Comparison of ENCODE assay signal across 22 cellular contexts in genomic region chr17:10297691-10298090, GRCh38.
A peak's percentile ranks its signal among the peaks of the same experiment; 100 is the strongest.
DNase-seq lines count a peak whose midpoint lies in the region; ATAC-seq, FAIRE-seq and TF ChIP-seq lines count a peak whose summit lies in the region.
"Had no signal": no experiment of that assay in that cellular context is flagged by ENCODE, and none has a peak within 500 bp of the region (broad histone marks: within the 10 kb centered on the region; RNA-seq: fewer than 3 reads in every experiment).

No MANE protein-coding gene starts in this region.

- no peak overlapping the region for H3K18ac ChIP-seq in H1 (ENCODE audit: extremely low read depth, low read length)

- H3K27me3 ChIP-seq in HepG2 (ENCODE audit: control insufficient read depth in 1 of 2, insufficient read depth in 2 of 2, low read length in 2 of 2): peaks cover 0 to 7% of the 10 kb centered on the region in 2 experiments; a peak in 1 of 5 replicates
- H3K27me3 ChIP-seq in right lobe of liver: no peaks in the 10 kb centered on the region
- H3K27me3 ChIP-seq in H1 (replicated peaks in 1 of 4; ENCODE audit: control insufficient read depth in 3 of 4, extremely low read depth in 1 of 4, insufficient read depth in 3 of 4, low read length in 3 of 4): no peaks in the 10 kb centered on the region
- H3K27me3 ChIP-seq in BE2C: no peaks in the 10 kb centered on the region
- H3K27me3 ChIP-seq in WERI-Rb-1 (ENCODE audit: insufficient read depth, low read depth, severe bottlenecking): no peaks in the 10 kb centered on the region
- H3K27me3 ChIP-seq: BLaER1 had no signal

- H3K4ac ChIP-seq in H1 (replicated peaks; ENCODE audit: insufficient read length, low read depth, low read length): no peak overlapping the region

- no peaks in the 10 kb centered on the region for H3K36me3 ChIP-seq in HepG2 (replicated peaks in 1 of 2; ENCODE audit: control insufficient read depth in 1 of 2, insufficient read depth in 2 of 2, low read length in 2 of 2)
- H3K36me3 ChIP-seq in right lobe of liver: no peaks in the 10 kb centered on the region
- H3K36me3 ChIP-seq in H1 (ENCODE audit: control insufficient read depth in 2 of 4, insufficient read depth in 4 of 4, low read length in 3 of 4): no peaks in the 10 kb centered on the region
- no peaks in the 10 kb centered on the region for H3K36me3 ChIP-seq in BE2C
- no peaks in the 10 kb centered on the region for H3K36me3 ChIP-seq in WERI-Rb-1
- H3K36me3 ChIP-seq: BLaER1 had no signal

- 0 out of 2 replicates have a peak overlapping the region, but pooled peaks have one; percentile 19 for H2AK5ac ChIP-seq in H1 (ENCODE audit: low read depth, low read length)

- no peak overlapping the region for H2BK12ac ChIP-seq in H1 (ENCODE audit: low read depth, low read length)

- H2BK15ac ChIP-seq in H1 (ENCODE audit: low read length): no peak overlapping the region

- H3K4me2 ChIP-seq in HepG2 (ENCODE audit: low read depth, low read length): no peak overlapping the region
- no peak overlapping the region for H3K4me2 ChIP-seq in H1 (ENCODE audit: insufficient read depth in 1 of 2, low read depth in 2 of 2, low read length in 2 of 2)
- H3K4me2 ChIP-seq: A549, BLaER1 had no signal

- H4K5ac ChIP-seq in H1 (ENCODE audit: insufficient read length, low read depth, low read length): no peak overlapping the region

- H3K4me3 ChIP-seq in HepG2 (replicated peaks in 1 of 3; ENCODE audit: insufficient read depth in 1 of 3, low read depth in 2 of 3, low read length in 3 of 3) (no peak overlapping the region), right lobe of liver (no peak overlapping the region), H1 (ENCODE audit: extremely low read depth in 1 of 4, insufficient read depth in 2 of 4, low read depth in 3 of 4, low read length in 4 of 4) (no peak overlapping the region), BE2C (ENCODE audit: low read depth, low read length) (no peak overlapping the region), WERI-Rb-1 (ENCODE audit: low read depth, low read length) (no peak overlapping the region)
- H3K4me3 ChIP-seq: A549, BLaER1, GM12878 had no signal

- no peak overlapping the region for H4K91ac ChIP-seq in H1 (replicated peaks; ENCODE audit: insufficient read length, low read length)

- TF ChIP-seq EP300 in HepG2 (IDR thresholded peaks at IDR 0.05; ENCODE audit: low read depth in 2 of 2, low read length in 2 of 2): no peak
- TF ChIP-seq EP300 in HepG2 (CRISPR knock-in tag; IDR thresholded peaks at IDR 0.05; ENCODE audit: borderline replicate concordance): no peak
- TF ChIP-seq EP300 in H1 (IDR thresholded peaks at IDR 0.05; ENCODE audit: borderline replicate concordance in 1 of 2, low read depth in 2 of 2, low read length in 2 of 2): no peak

- CTCF ChIA-PET in HepG2 (lab: Yijun Ruan, JAX; ENCODE audit: low intra/inter-chr PET ratio, low total read pairs) (no interaction called here), H1 (lab: Charles Lee; ENCODE audit: partially characterized antibody) (interaction anchor here (0.8 to 6.2 kb wide), 10 partner anchors 10 to 337 kb away, joined by 3 to 60 read pairs (median 4); no protein-coding TSS in a partner anchor)

- H3K27ac ChIP-seq in HepG2 (ENCODE audit: extremely low read length, insufficient read depth, low read length) (no peak overlapping the region), right lobe of liver (no peak overlapping the region), H1 (ENCODE audit: low read depth, low read length) (no peak overlapping the region), WERI-Rb-1 (no peak overlapping the region)
- H3K27ac ChIP-seq: 22Rv1, A549, BLaER1 had no signal

- H2AFZ ChIP-seq in HepG2 (ENCODE audit: low read length) (no peak overlapping the region), H1 (ENCODE audit: low read length) (no peak overlapping the region)

- H3K79me2 ChIP-seq in HepG2 (ENCODE audit: insufficient read depth, low read length): no peaks in the 10 kb centered on the region
- H3K79me2 ChIP-seq in H1 (ENCODE audit: control insufficient read depth in 1 of 2, insufficient read depth in 2 of 2, low read length in 2 of 2): no peaks in the 10 kb centered on the region

- no peak for ATAC-seq in HepG2
- ATAC-seq in right lobe of liver: no peak
- ATAC-seq: A549, GM12878 had no signal

- H3K23me2 ChIP-seq in H1 (ENCODE audit: low read depth, low read length): peaks cover 6% of the 10 kb centered on the region; the same call in 1 of the 2 replicates

- no TSS peak for BruUV-seq in HepG2 (replicated peaks; lab: Mats Ljungman, UMichigan)

- intact Hi-C loops in HepG2 (cut with micrococcal nuclease; ENCODE audit: unreplicated experiment): no loop called here
- intact Hi-C loops in right lobe of liver (cut with DNase I): loop anchor here in 1 of 2 donors (10.0 kb wide), 1 partner anchor 57 kb away; no protein-coding TSS in a partner anchor

- peak overlapping the region; percentile 26 for H3K56ac ChIP-seq in H1 (replicated peaks; ENCODE audit: insufficient read length, low read depth, low read length)

- H3K79me1 ChIP-seq in H1 (ENCODE audit: low read depth, low read length): no peaks in the 10 kb centered on the region

- H3K4me1 ChIP-seq in HepG2 (ENCODE audit: insufficient read depth, low read length) (peaks cover 5% of the 10 kb centered on the region), right lobe of liver (no peaks in the 10 kb centered on the region), H1 (replicated peaks in 1 of 4; ENCODE audit: control insufficient read depth in 3 of 4, insufficient read depth in 4 of 4, low read length in 3 of 4) (no peaks in the 10 kb centered on the region), BE2C (no peaks in the 10 kb centered on the region)
- H3K4me1 ChIP-seq: A549, BLaER1 had no signal

- H4K20me1 ChIP-seq in HepG2 (ENCODE audit: insufficient read depth, low read length) (no peaks in the 10 kb centered on the region), H1 (replicated peaks in 1 of 2; ENCODE audit: control insufficient read depth in 1 of 2, insufficient read depth in 2 of 2, low read length in 2 of 2) (no peaks in the 10 kb centered on the region)
- H4K20me1 ChIP-seq: BLaER1 had no signal

- TF ChIP-seq RAD21 in HepG2 (CRISPR knock-in tag; IDR thresholded peaks at IDR 0.05): no peak
- TF ChIP-seq RAD21 in H1 (IDR thresholded peaks at IDR 0.05 in 1 of 2, conservative IDR thresholded peaks at IDR 0.05 in 1 of 2; ENCODE audit: low read depth in 2 of 2, low read length in 2 of 2): no peak

- no peak overlapping the region for H4K8ac ChIP-seq in H1 (ENCODE audit: extremely low read depth, insufficient read depth, low read length)

- no peak overlapping the region for H2BK20ac ChIP-seq in H1 (ENCODE audit: low read length)

- H3K9ac ChIP-seq in HepG2 (ENCODE audit: insufficient read depth, low read depth, low read length) (no peak overlapping the region), H1 (replicated peaks in 1 of 4; ENCODE audit: extremely low read depth in 1 of 4, low read depth in 3 of 4, low read length in 3 of 4) (no peak overlapping the region)
- H3K9ac ChIP-seq: BLaER1 had no signal

- H3K14ac ChIP-seq in H1 (ENCODE audit: insufficient read length): no peak overlapping the region

- H2BK120ac ChIP-seq in H1 (replicated peaks; ENCODE audit: low read depth, low read length): no peak overlapping the region

- DNase-seq in HepG2 (ENCODE audit: low spot score) (no peak), right lobe of liver (no peak), H1 (ENCODE audit: low read depth in 1 of 2, low spot score in 2 of 2) (no peak), BE2C (no peak), WERI-Rb-1 (no peak)
- DNase-seq: AML-193; C1 segment of cervical spinal cord; CD4-positive, alpha-beta memory T cell; CD4-positive, CD25-positive, alpha-beta regulatory T cell; CD8-positive, alpha-beta memory T cell; COR-L47; DMS 273 treated with DMSO at 0.1 percent for 48 hours; DMS153; DMS53; DMS79; DND-41; EL; GDM1 had no signal

- in situ Hi-C loops in HepG2 (cut with HindIII; ENCODE audit: extremely low pct_ligation_motif_present, low pct_unique_long_range_greater_than_20kb): no loop called here

- H3K23ac ChIP-seq in H1 (ENCODE audit: insufficient read length): no peak overlapping the region

- TF ChIP-seq CTCF in HepG2 (CRISPR knock-in tag; IDR thresholded peaks at IDR 0.05) (no peak), right lobe of liver (IDR thresholded peaks at IDR 0.05) (no peak), H1 (IDR thresholded peaks at IDR 0.05; ENCODE audit: control extremely low read depth in 1 of 3, insufficient read depth in 1 of 3, low read depth in 1 of 3, low read length in 3 of 3) (no peak), BE2C (IDR thresholded peaks at IDR 0.05; ENCODE audit: low read depth, low read length) (no peak), WERI-Rb-1 (IDR thresholded peaks at IDR 0.05; ENCODE audit: low read depth, low read length) (no peak)

- TF ChIP-seq POLR2A in HepG2 (IDR thresholded peaks at IDR 0.05; ENCODE audit: insufficient read depth in 1 of 2, low read depth in 2 of 2, low read length in 2 of 2) (no peak), right lobe of liver (IDR thresholded peaks at IDR 0.05) (no peak), H1 (IDR thresholded peaks at IDR 0.05; ENCODE audit: control extremely low read depth in 1 of 2, low read depth in 2 of 2, low read length in 2 of 2) (no peak)

- POLR2A ChIA-PET in HepG2 (lab: Yijun Ruan, JAX): no interaction called here
- POLR2A ChIA-PET in H1 (lab: Charles Lee; ENCODE audit: partially characterized antibody): no interaction called here

- FAIRE-seq in HepG2 (lab: Jason Lieb, UNC): no peak
- no peak for FAIRE-seq in H1 (lab: Jason Lieb, UNC)
- FAIRE-seq: A549, GM12878 had no signal

- WGBS in HepG2 (ENCODE audit: low lambda C conversion rate): under 1% methylated on average over 3 of the region's 3 CpGs
- 59% methylated on average over 3 of the region's 3 CpGs for WGBS in right lobe of liver (ENCODE audit: insufficient coverage, low coverage, low lambda C conversion rate, missing lambda C conversion rate)
- 85% methylated on average over 3 of the region's 3 CpGs; no CpG with 5 or more reads in 1 of the 2 experiments for WGBS in H1 (ENCODE audit: extremely low coverage in 1 of 2, insufficient coverage in 1 of 2, insufficient read length in 1 of 2, insufficient replicate concordance in 2 of 2, low coverage in 1 of 2, low lambda C conversion rate in 2 of 2, missing lambda C conversion rate in 1 of 2), 2 experiments

- no peaks in the 10 kb centered on the region for H3K9me3 ChIP-seq in HepG2 (ENCODE audit: low read length)
- H3K9me3 ChIP-seq in right lobe of liver: no peaks in the 10 kb centered on the region
- H3K9me3 ChIP-seq in H1 (ENCODE audit: insufficient read depth in 2 of 2, low read depth in 1 of 2, low read length in 1 of 2): no peaks in the 10 kb centered on the region
- no peaks in the 10 kb centered on the region for H3K9me3 ChIP-seq in BE2C
- no peaks in the 10 kb centered on the region for H3K9me3 ChIP-seq in WERI-Rb-1 (ENCODE audit: severe bottlenecking)
- H3K9me3 ChIP-seq: A549, BLaER1 had no signal

- H2BK5ac ChIP-seq in H1 (ENCODE audit: low read depth, low read length): no peak overlapping the region

TF ChIP-seq in HepG2, 621 proteins besides CTCF, POLR2A, EP300 and RAD21 (continues in another document):
- no peak for TF ChIP-seq CBX2 (IDR thresholded peaks at IDR 0.05; ENCODE audit: low read depth, low read length)
- TF ChIP-seq CBX2 (CRISPR knock-in tag; IDR thresholded peaks at IDR 0.05; ENCODE audit: low read depth): no peak

TF ChIP-seq in H1, 55 proteins besides CTCF, POLR2A, EP300 and RAD21 (continues in another document):
- TF ChIP-seq GTF2F1 (IDR thresholded peaks at IDR 0.05; ENCODE audit: borderline replicate concordance, low read depth, low read length) (no peak), JUND (IDR thresholded peaks at IDR 0.05; ENCODE audit: low read length) (no peak)
